In genomic region chr6:7747433-7747832, GRCh38 we compare ENCODE assay signal across 3 cellular contexts.
TF ChIP-seq lines count a peak whose summit lies in the region.

No MANE protein-coding gene starts in this region.

TF ChIP-seq in GM23338, 12 proteins besides CTCF, POLR2A, EP300 and RAD21 (continues in another document):
- TF ChIP-seq NANOG (IDR thresholded peaks at IDR 0.05; ENCODE audit: borderline replicate concordance) (no peak), EZH2phosphoT487 (IDR thresholded peaks at IDR 0.05; ENCODE audit: unreplicated experiment) (no peak), ZNF462 (CRISPR knock-in tag; IDR thresholded peaks at IDR 0.05) (no peak), CREB1 (CRISPR knock-in tag; IDR thresholded peaks at IDR 0.05; ENCODE audit: low read depth) (no peak)

TF ChIP-seq in K562, 482 proteins besides CTCF, POLR2A, EP300 and RAD21:
- TF ChIP-seq USF1 (CRISPR knock-in tag; IDR thresholded peaks at IDR 0.05) (no peak), ZNF589 (CRISPR knock-in tag; IDR thresholded peaks at IDR 0.05; ENCODE audit: low read depth) (no peak), NFXL1 (CRISPR knock-in tag; IDR thresholded peaks at IDR 0.05) (no peak), BRF2 (IDR thresholded peaks at IDR 0.05; ENCODE audit: borderline replicate concordance, insufficient read depth, insufficient read length) (no peak), RBM22 (IDR thresholded peaks at IDR 0.05; ENCODE audit: low read depth, low read length, poor library complexity, severe bottlenecking) (no peak), GATA2 (CRISPR knock-in tag; IDR thresholded peaks at IDR 0.05) (no peak), ERF (CRISPR knock-in tag; IDR thresholded peaks at IDR 0.05) (no peak), PKNOX1 (IDR thresholded peaks at IDR 0.05) (no peak), POLR2H (tag; IDR thresholded peaks at IDR 0.05; ENCODE audit: low read depth) (no peak), NR4A1 (CRISPR knock-in tag; IDR thresholded peaks at IDR 0.05) (no peak), NR4A1 (tag; IDR thresholded peaks at IDR 0.05) (no peak), USF2 (CRISPR knock-in tag; IDR thresholded peaks at IDR 0.05) (no peak), DPF2 (IDR thresholded peaks at IDR 0.05) (no peak), ETV1 (tag; conservative IDR thresholded peaks at IDR 0.05; ENCODE audit: low read depth) (no peak), HBP1 (CRISPR knock-in tag; IDR thresholded peaks at IDR 0.05) (no peak)

TF ChIP-seq in neural cell, 6 proteins besides CTCF, POLR2A, EP300 and RAD21:
- no peak for TF ChIP-seq EZH2 (IDR thresholded peaks at IDR 0.05; ENCODE audit: borderline replicate concordance, insufficient read depth, low read length, poor library complexity, severe bottlenecking)
- TF ChIP-seq TAF1 (IDR thresholded peaks at IDR 0.05; ENCODE audit: low read depth), result no peak
- no peak for TF ChIP-seq POLR2AphosphoS5 (IDR thresholded peaks at IDR 0.05)
- no peak for TF ChIP-seq REST (IDR thresholded peaks at IDR 0.05; ENCODE audit: borderline replicate concordance)
- TF ChIP-seq MXI1 (conservative IDR thresholded peaks at IDR 0.05; ENCODE audit: poor library complexity, severe bottlenecking), result no peak
- TF ChIP-seq SMC3 (conservative IDR thresholded peaks at IDR 0.05; ENCODE audit: poor library complexity), result no peak
